ENCODE assay signal across 8 cellular contexts in the genomic region with DNA sequence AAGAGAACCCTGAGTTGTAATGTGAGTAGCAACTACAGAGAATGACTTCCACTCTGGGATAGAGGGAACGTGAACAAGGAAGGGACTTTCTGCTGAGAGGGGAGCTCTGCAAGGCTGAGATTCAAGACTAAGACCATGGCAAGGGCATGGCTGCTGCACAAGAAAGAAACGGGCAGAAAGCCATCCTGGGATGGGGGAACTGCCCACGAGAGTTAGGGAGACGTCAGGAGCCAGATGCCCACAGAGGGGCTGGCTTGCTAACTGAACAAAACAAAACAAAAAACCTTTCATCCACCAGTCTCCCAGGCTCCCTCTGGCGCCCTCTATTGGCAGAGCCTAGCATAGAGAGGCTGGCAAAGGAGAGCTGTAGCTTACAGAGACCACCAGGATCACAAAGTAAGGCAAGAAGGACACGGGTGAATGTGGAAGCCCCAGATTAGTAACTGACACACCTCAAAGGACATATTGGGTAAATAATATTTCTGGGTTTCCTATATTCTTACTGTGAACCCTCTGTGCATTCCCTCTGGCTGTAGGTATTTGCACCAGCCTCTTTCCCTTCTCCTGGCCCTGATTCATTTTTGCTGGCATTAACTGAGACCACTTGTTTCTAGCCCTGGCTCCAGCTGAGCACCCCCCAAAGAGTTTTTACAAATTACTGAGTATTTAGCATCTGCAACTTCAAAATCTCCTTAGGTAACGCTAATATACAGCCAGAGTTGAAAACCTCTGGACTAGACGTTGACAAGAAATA.
DNase-seq lines count a peak whose midpoint lies in the region; ATAC-seq and TF ChIP-seq lines count a peak whose summit lies in the region.

No MANE protein-coding gene starts in this region.

- H3K36me3 ChIP-seq in adrenal gland (replicated peaks in 1 of 2) (no peaks in the 10 kb centered on the region), gastrocnemius medialis (no peaks in the 10 kb centered on the region)

- in situ Hi-C loops in gastrocnemius medialis (cut with MboI; ENCODE audit: low sequenced_read_pairs in 4 of 4), result loop anchor here in 2 of 4 donors (10.0 kb wide), 2 partner anchors 170 to 260 kb away; no protein-coding TSS in a partner anchor

- H3K27me3 ChIP-seq in adrenal gland, result no peaks in the 10 kb centered on the region
- H3K27me3 ChIP-seq in gastrocnemius medialis, result no peaks in the 10 kb centered on the region

- TF ChIP-seq CTCF in AG10803 (conservative IDR thresholded peaks at IDR 0.05; ENCODE audit: low read length), result peak; percentile 99
- TF ChIP-seq CTCF in GM12875 (IDR thresholded peaks at IDR 0.05; ENCODE audit: borderline replicate concordance, insufficient read depth, low read depth, low read length), result peak; percentile 93
- TF ChIP-seq CTCF in adrenal gland (IDR thresholded peaks at IDR 0.05), result peak; percentile 65 to 82 (median 70)
- TF ChIP-seq CTCF in gastrocnemius medialis (IDR thresholded peaks at IDR 0.05 in 4 of 5, conservative IDR thresholded peaks at IDR 0.05 in 1 of 5), result peak; percentile 55 to 75 (median 64)

- H3K9me3 ChIP-seq in adrenal gland (replicated peaks in 1 of 3) (no peaks in the 10 kb centered on the region), gastrocnemius medialis (no peaks in the 10 kb centered on the region)

- H3K4me3 ChIP-seq in AG10803 (ENCODE audit: low read length) (peak overlapping the region; percentile 21), GM12875 (ENCODE audit: low read depth, low read length) (no peak overlapping the region), adrenal gland (no peak overlapping the region), gastrocnemius medialis (peak overlapping the region in 1 of 4 donors; percentile 15)

- no peak overlapping the region for H3K27ac ChIP-seq in adrenal gland
- no peak overlapping the region for H3K27ac ChIP-seq in gastrocnemius medialis

- no peak for TF ChIP-seq POLR2A in adrenal gland (IDR thresholded peaks at IDR 0.05)
- TF ChIP-seq POLR2A in gastrocnemius medialis (IDR thresholded peaks at IDR 0.05), result no peak

- H3K4me1 ChIP-seq in adrenal gland (replicated peaks in 1 of 2) (no peaks in the 10 kb centered on the region), gastrocnemius medialis (no peaks in the 10 kb centered on the region)

- DNase-seq in AG10803 (ENCODE audit: low read depth) (peak; percentile 40), NCI-H226 (peak; percentile 17), adrenal gland (peak; percentile 44 to 78 (median 64)), hippocampal formation (lab: John Stamatoyannopoulos, UW) (peak; percentile 80 to 81), gastrocnemius medialis (peak in 1 of 2 donors; percentile 24)
- DNase-seq in stimulated activated naive CD4-positive, alpha-beta T cell treated with Interleukin-2 at 50 U/mL for 16 hours (lab: John Stamatoyannopoulos, UW), result no peak

- 30 to 35% (median 32%) methylated on average over 8 of the region's 8 CpGs for WGBS in adrenal gland, 4 donors

- intact Hi-C loops in adrenal gland (cut with DNase I) (loop anchor here (5.0 to 10.0 kb wide), 3 partner anchors 173 to 260 kb away; no protein-coding TSS in a partner anchor), gastrocnemius medialis (cut with DNase I; ENCODE audit: low total_unique reads) (loop anchor here (2.0 to 10.0 kb wide), 2 partner anchors 172 to 260 kb away; no protein-coding TSS in a partner anchor)

- ATAC-seq in gastrocnemius medialis, result no peak
- ATAC-seq in GM19328 (IDR thresholded peaks at IDR 0.05; ENCODE audit: unreplicated experiment), result no peak
